Comparison of ENCODE assay signal across 37 cellular contexts in the genomic region with DNA sequence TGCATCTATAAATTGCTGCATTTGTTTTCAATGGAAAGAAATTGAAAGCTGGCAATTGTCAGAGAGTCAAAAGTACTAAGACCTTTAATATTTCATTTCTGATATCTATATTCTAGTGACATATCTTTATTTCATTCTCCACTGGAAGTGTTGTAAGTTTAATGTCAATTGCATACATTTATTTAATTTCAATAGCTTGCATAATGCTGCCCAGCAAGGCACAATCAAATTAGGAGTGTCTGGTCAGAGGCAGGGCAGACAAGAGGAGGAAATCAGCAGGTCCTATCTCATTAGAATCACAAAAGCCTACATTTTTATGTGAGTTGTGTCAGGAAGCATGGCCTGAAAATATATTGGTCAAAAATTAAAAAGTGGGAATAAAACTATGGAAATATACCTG.
"Had no signal": no experiment of that assay in that cellular context is flagged by ENCODE, and none has a peak within 500 bp of the region (broad histone marks: within the 10 kb centered on the region; RNA-seq: fewer than 3 reads in every experiment).

No MANE protein-coding gene starts in this region.

- H3K4me1 Mint-ChIP-seq: activated B cell treated with CpG ODN at 0.5 μM for 24 hours; activated CD4-positive, alpha-beta T cell treated with anti-CD3 and anti-CD28 coated beads, Interleukin-2, amount 10 ng/mL, durations not matched to agents 24 days and 14 days; activated naive CD8-positive, alpha-beta T cell treated with anti-CD3 and anti-CD28 coated beads for 36 hours; activated T-helper 17 cell treated with anti-CD3 and anti-CD28 coated beads, Interleukin-2, amount 50 U/mL, for 72 hours; central memory CD8-positive, alpha-beta T cell had no signal

- H3K27me3 Mint-ChIP-seq: activated B cell treated with CpG ODN at 0.5 μM for 24 hours; activated CD4-positive, alpha-beta memory T cell treated with anti-CD3 and anti-CD28 coated beads for 36 hours; activated CD4-positive, alpha-beta T cell treated with anti-CD3 and anti-CD28 coated beads, Interleukin-2, amount 10 ng/mL, durations not matched to agents 24 days and 14 days; activated CD8-positive, alpha-beta T cell treated with anti-CD3 and anti-CD28 coated beads for 36 hours; activated naive CD8-positive, alpha-beta T cell treated with anti-CD3 and anti-CD28 coated beads for 36 hours; activated T-helper 17 cell treated with anti-CD3 and anti-CD28 coated beads, Interleukin-2, amount 50 U/mL, for 72 hours; central memory CD8-positive, alpha-beta T cell had no signal

- H3K4me1 ChIP-seq: adrenal gland, colonic mucosa had no signal

- H3K27ac Mint-ChIP-seq: activated B cell treated with CpG ODN at 0.5 μM for 24 hours; activated CD4-positive, alpha-beta memory T cell treated with anti-CD3 and anti-CD28 coated beads for 36 hours; activated CD4-positive, alpha-beta T cell treated with anti-CD3 and anti-CD28 coated beads, Interleukin-2, amount 10 ng/mL, durations not matched to agents 24 days and 14 days; activated CD8-positive, alpha-beta T cell treated with anti-CD3 and anti-CD28 coated beads for 36 hours; activated naive CD4-positive, alpha-beta T cell treated with anti-CD3 and anti-CD28 coated beads for 36 hours; activated naive CD4-positive, alpha-beta T cell treated with anti-CD3 and anti-CD28 coated beads, Interleukin-2, amount 50 U/mL, for 72 hours; activated naive CD8-positive, alpha-beta T cell treated with anti-CD3 and anti-CD28 coated beads for 36 hours; activated T-cell treated with anti-CD3 and anti-CD28 coated beads, Interleukin-2, amount 50 U/mL, for 72 hours; activated T-helper 1 cell treated with anti-CD3 and anti-CD28 coated beads, Interleukin-12 subunit alpha, Interleukin-12 subunit beta, Interleukin-2, Interleukin-4 antibody, amounts not matched to agents 30 ng/mL and 10 ng/mL and 1 ng/mL, durations not matched to agents 14 hours and 24 hours and 36 hours; activated T-helper 17 cell treated with anti-CD3 and anti-CD28 coated beads, Interleukin-2, amount 50 U/mL, for 72 hours; brain; T-helper 2 cell treated with Interferon-gamma antibody and Interleukin-4, amounts not matched to agents 5 μg/mL and 100 μg/mL, for 36 hours had no signal

- H3K36me3 ChIP-seq: adrenal gland, cardiac muscle cell, colonic mucosa had no signal

- H3K27me3 ChIP-seq: adrenal gland, cardiac muscle cell, colonic mucosa had no signal

- H3K4me3 Mint-ChIP-seq: activated B cell treated with CpG ODN at 0.5 μM for 24 hours; activated CD4-positive, alpha-beta memory T cell treated with anti-CD3 and anti-CD28 coated beads for 36 hours; activated CD4-positive, alpha-beta T cell treated with anti-CD3 and anti-CD28 coated beads, Interleukin-2, amount 10 ng/mL, durations not matched to agents 24 days and 14 days; activated CD8-positive, alpha-beta T cell treated with anti-CD3 and anti-CD28 coated beads for 36 hours; activated naive CD4-positive, alpha-beta T cell treated with anti-CD3 and anti-CD28 coated beads for 36 hours; activated naive CD8-positive, alpha-beta T cell treated with anti-CD3 and anti-CD28 coated beads for 36 hours; activated T-cell treated with anti-CD3 and anti-CD28 coated beads, Interleukin-2, amount 50 U/mL, for 4 hours; activated T-cell treated with anti-CD3 and anti-CD28 coated beads, Interleukin-2, amount 50 U/mL, for 72 hours; activated T-helper 1 cell treated with anti-CD3 and anti-CD28 coated beads, Interleukin-12 subunit alpha, Interleukin-12 subunit beta, Interleukin-2, Interleukin-4 antibody, amounts not matched to agents 30 ng/mL and 10 ng/mL and 1 ng/mL, durations not matched to agents 14 hours and 24 hours and 36 hours; activated T-helper 17 cell treated with anti-CD3 and anti-CD28 coated beads, Interleukin-2, amount 50 U/mL, for 72 hours; brain; central memory CD8-positive, alpha-beta T cell; T-helper 2 cell treated with Interferon-gamma antibody and Interleukin-4, amounts not matched to agents 5 μg/mL and 100 μg/mL, for 36 hours had no signal

- H3K4me3 ChIP-seq: adrenal gland, cardiac muscle cell, colonic mucosa had no signal

- H3K36me3 Mint-ChIP-seq: activated CD4-positive, alpha-beta memory T cell treated with anti-CD3 and anti-CD28 coated beads for 36 hours; activated naive CD8-positive, alpha-beta T cell treated with anti-CD3 and anti-CD28 coated beads for 36 hours; brain had no signal

- FAIRE-seq: bronchial epithelial cell, TTC549 had no signal

- H3K9me3 ChIP-seq: adrenal gland, colonic mucosa had no signal

- ATAC-seq: activated CD8-positive, alpha-beta T cell treated with anti-CD3 and anti-CD28 coated beads for 36 hours; activated naive CD4-positive, alpha-beta T cell treated with anti-CD3 and anti-CD28 coated beads, Interleukin-2, amount 50 U/mL, for 72 hours; activated T-cell treated with anti-CD3 and anti-CD28 coated beads, Interleukin-2, amount 50 U/mL, for 4 hours; activated T-cell treated with anti-CD3 and anti-CD28 coated beads, Interleukin-2, amount 50 U/mL, for 72 hours; activated T-helper 17 cell treated with anti-CD3 and anti-CD28 coated beads, Interleukin-2, amount 50 U/mL, for 72 hours had no signal

- H3K27ac ChIP-seq: adrenal gland, cardiac muscle cell, colonic mucosa, VCaP had no signal

- H3K9me3 Mint-ChIP-seq: activated CD8-positive, alpha-beta T cell treated with anti-CD3 and anti-CD28 coated beads for 36 hours; activated naive CD8-positive, alpha-beta T cell treated with anti-CD3 and anti-CD28 coated beads for 36 hours had no signal

- DNase-seq: activated B cell treated with CpG ODN at 0.5 μM for 24 hours; activated CD4-positive, alpha-beta memory T cell treated with anti-CD3 and anti-CD28 coated beads for 36 hours; activated CD4-positive, alpha-beta T cell treated with anti-CD3 and anti-CD28 coated beads for 4 hours; activated CD4-positive, alpha-beta T cell treated with anti-CD3 and anti-CD28 coated beads, Interleukin-2, amount 10 ng/mL, durations not matched to agents 24 days and 14 days; activated CD4-positive, alpha-beta T cell treated with anti-CD3 and anti-CD28 coated beads, Interleukin-2, amount 50 U/mL, for 1 hour; activated CD4-positive, alpha-beta T cell treated with anti-CD3 and anti-CD28 coated beads, Interleukin-2, amount 50 U/mL, for 4 hours; activated CD4-positive, CD25-positive, alpha-beta regulatory T cell treated with anti-CD3 and anti-CD28 coated beads, Interleukin-2, amount 50 U/mL, for 72 hours; activated CD8-positive, alpha-beta memory T cell treated with anti-CD3 and anti-CD28 coated beads, Interleukin-2, amount 50 U/mL, for 4 hours; activated CD8-positive, alpha-beta T cell treated with anti-CD3 and anti-CD28 coated beads for 36 hours; activated effector memory CD4-positive, alpha-beta T cell treated with anti-CD3 and anti-CD28 coated beads, Interleukin-2, amount 50 U/mL, for 16 hours; activated gamma-delta T cell treated with Interleukin-2 at 50 U/mL for 16 hours; activated naive CD4-positive, alpha-beta T cell; activated naive CD4-positive, alpha-beta T cell treated with anti-CD3 and anti-CD28 coated beads for 36 hours; activated naive CD4-positive, alpha-beta T cell treated with anti-CD3 and anti-CD28 coated beads, Interleukin-2, amount 50 U/mL, for 16 hours; activated naive CD8-positive, alpha-beta T cell treated with anti-CD3 and anti-CD28 coated beads for 36 hours; activated T-cell treated with anti-CD3 and anti-CD28 coated beads for 4 hours; activated T-cell treated with anti-CD3 and anti-CD28 coated beads, Interleukin-2, amount 50 U/mL, for 1 hour; activated T-cell treated with anti-CD3 and anti-CD28 coated beads, Interleukin-2, amount 50 U/mL, for 4 hours; activated T-cell treated with anti-CD3 and anti-CD28 coated beads, Interleukin-2, amount 50 U/mL, for 72 hours; adrenal gland; amniotic stem cell; aorta; caudate nucleus; cerebellar nuclear complex; colonic mucosa; T-helper 2 cell; T-helper 9 cell had no signal
